Comparison of ENCODE assay signal across 1 cellular context in the genomic region with DNA sequence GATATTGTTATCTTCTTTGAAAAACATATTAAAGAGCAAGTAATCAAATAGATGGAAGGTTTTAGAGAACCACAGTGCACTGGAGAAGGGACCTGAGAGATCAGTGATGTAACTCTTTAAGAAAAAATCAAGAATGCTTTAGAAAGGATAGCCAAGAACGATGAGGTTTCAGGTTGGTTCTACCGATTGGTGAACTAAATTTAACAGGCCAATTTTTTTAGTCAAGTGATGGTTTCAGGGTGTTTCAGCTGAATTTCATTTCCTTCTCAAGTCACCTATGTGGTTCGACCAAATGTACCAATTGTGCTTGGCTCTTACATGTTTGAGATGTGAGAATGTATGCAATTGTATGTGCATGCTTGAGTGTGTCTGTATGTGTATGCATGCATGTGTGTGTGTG.
TF ChIP-seq lines count a peak whose summit lies in the region.

No MANE protein-coding gene starts in this region.

TF ChIP-seq in HepG2, 621 proteins besides CTCF, POLR2A, EP300 and RAD21 (continued from another document):
- TF ChIP-seq, protein P1, sequence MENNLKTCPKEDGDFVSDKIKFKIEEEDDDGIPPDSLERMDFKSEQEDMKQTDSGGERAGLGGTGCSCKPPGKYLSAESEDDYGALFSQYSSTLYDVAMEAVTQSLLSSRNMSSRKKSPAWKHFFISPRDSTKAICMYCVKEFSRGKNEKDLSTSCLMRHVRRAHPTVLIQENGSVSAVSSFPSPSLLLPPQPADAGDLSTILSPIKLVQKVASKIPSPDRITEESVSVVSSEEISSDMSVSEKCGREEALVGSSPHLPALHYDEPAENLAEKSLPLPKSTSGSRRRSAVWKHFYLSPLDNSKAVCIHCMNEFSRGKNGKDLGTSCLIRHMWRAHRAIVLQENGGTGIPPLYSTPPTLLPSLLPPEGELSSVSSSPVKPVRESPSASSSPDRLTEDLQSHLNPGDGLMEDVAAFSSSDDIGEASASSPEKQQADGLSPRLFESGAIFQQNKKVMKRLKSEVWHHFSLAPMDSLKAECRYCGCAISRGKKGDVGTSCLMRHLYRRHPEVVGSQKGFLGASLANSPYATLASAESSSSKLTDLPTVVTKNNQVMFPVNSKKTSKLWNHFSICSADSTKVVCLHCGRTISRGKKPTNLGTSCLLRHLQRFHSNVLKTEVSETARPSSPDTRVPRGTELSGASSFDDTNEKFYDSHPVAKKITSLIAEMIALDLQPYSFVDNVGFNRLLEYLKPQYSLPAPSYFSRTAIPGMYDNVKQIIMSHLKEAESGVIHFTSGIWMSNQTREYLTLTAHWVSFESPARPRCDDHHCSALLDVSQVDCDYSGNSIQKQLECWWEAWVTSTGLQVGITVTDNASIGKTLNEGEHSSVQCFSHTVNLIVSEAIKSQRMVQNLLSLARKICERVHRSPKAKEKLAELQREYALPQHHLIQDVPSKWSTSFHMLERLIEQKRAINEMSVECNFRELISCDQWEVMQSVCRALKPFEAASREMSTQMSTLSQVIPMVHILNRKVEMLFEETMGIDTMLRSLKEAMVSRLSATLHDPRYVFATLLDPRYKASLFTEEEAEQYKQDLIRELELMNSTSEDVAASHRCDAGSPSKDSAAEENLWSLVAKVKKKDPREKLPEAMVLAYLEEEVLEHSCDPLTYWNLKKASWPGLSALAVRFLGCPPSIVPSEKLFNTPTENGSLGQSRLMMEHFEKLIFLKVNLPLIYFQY (CRISPR knock-in tag; IDR thresholded peaks at IDR 0.05; ENCODE audit: borderline replicate concordance), result no peak
- TF ChIP-seq ZSCAN5A (CRISPR knock-in tag; IDR thresholded peaks at IDR 0.05; ENCODE audit: borderline replicate concordance) (no peak), TCF7 (IDR thresholded peaks at IDR 0.05; ENCODE audit: low read depth) (no peak), PHF20 (CRISPR knock-in tag; IDR thresholded peaks at IDR 0.05) (no peak), ISX (CRISPR knock-in tag; conservative IDR thresholded peaks at IDR 0.05) (no peak), ZNF138 (CRISPR knock-in tag; IDR thresholded peaks at IDR 0.05; ENCODE audit: low read depth) (no peak), ZNF775 (CRISPR knock-in tag; IDR thresholded peaks at IDR 0.05; ENCODE audit: borderline replicate concordance) (no peak), CREBL2 (CRISPR knock-in tag; IDR thresholded peaks at IDR 0.05; ENCODE audit: borderline replicate concordance) (no peak), NCOA2 (CRISPR knock-in tag; IDR thresholded peaks at IDR 0.05) (no peak), KMT2B (CRISPR knock-in tag; IDR thresholded peaks at IDR 0.05) (no peak)
- TF ChIP-seq, protein P2, sequence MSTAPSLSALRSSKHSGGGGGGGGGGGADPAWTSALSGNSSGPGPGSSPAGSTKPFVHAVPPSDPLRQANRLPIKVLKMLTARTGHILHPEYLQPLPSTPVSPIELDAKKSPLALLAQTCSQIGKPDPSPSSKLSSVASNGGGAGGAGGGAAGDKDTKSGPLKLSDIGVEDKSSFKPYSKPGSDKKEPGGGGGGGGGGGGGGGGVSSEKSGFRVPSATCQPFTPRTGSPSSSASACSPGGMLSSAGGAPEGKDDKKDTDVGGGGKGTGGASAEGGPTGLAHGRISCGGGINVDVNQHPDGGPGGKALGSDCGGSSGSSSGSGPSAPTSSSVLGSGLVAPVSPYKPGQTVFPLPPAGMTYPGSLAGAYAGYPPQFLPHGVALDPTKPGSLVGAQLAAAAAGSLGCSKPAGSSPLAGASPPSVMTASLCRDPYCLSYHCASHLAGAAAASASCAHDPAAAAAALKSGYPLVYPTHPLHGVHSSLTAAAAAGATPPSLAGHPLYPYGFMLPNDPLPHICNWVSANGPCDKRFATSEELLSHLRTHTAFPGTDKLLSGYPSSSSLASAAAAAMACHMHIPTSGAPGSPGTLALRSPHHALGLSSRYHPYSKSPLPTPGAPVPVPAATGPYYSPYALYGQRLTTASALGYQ (CRISPR knock-in tag; IDR thresholded peaks at IDR 0.05), result no peak
- TF ChIP-seq, protein P3, sequence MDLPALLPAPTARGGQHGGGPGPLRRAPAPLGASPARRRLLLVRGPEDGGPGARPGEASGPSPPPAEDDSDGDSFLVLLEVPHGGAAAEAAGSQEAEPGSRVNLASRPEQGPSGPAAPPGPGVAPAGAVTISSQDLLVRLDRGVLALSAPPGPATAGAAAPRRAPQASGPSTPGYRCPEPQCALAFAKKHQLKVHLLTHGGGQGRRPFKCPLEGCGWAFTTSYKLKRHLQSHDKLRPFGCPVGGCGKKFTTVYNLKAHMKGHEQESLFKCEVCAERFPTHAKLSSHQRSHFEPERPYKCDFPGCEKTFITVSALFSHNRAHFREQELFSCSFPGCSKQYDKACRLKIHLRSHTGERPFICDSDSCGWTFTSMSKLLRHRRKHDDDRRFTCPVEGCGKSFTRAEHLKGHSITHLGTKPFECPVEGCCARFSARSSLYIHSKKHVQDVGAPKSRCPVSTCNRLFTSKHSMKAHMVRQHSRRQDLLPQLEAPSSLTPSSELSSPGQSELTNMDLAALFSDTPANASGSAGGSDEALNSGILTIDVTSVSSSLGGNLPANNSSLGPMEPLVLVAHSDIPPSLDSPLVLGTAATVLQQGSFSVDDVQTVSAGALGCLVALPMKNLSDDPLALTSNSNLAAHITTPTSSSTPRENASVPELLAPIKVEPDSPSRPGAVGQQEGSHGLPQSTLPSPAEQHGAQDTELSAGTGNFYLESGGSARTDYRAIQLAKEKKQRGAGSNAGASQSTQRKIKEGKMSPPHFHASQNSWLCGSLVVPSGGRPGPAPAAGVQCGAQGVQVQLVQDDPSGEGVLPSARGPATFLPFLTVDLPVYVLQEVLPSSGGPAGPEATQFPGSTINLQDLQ (CRISPR knock-in tag; IDR thresholded peaks at IDR 0.05), result no peak
